ENCODE assay signal across 8 cellular contexts in genomic region chr13:21478881-21479808, GRCh38. TPM values are rescaled to one million over a fixed set of nuclear protein-coding genes. Genes with fewer than 3 reads are reported as not detected.
DNase-seq lines count a peak whose midpoint lies in the region; ATAC-seq and TF ChIP-seq lines count a peak whose summit lies in the region.

No MANE protein-coding gene starts in this region.

- ATAC-seq in central memory CD8-positive, alpha-beta T cell (replicated peaks; ENCODE audit: extremely low read depth, poor library complexity, severe bottlenecking), result no peak

- H3K9ac ChIP-seq in SU-DHL-6 (ENCODE audit: low read length), result no peak overlapping the region

- no peak overlapping the region for H3K27ac Mint-ChIP-seq in central memory CD8-positive, alpha-beta T cell (ENCODE audit: low read depth)

- H3K4me1 ChIP-seq in A673 (ENCODE audit: insufficient read depth, low read length, poor library complexity, severe bottlenecking), result peaks cover 30% of the 10 kb centered on the region

- H3K9me2 ChIP-seq in SU-DHL-6 (replicated peaks; ENCODE audit: insufficient read depth, low read length), result no peaks in the 10 kb centered on the region

- H3K9me3 Mint-ChIP-seq in central memory CD8-positive, alpha-beta T cell, result no peaks in the 10 kb centered on the region

- CTCF ChIA-PET in A673 (lab: Charles Lee), result no interaction called here

- H3K79me2 ChIP-seq in SU-DHL-6 (ENCODE audit: insufficient read depth, low read length), result no peaks in the 10 kb centered on the region

- no peaks in the 10 kb centered on the region for H4K20me1 ChIP-seq in SU-DHL-6 (ENCODE audit: low read depth, low read length)

- H3K4me1 Mint-ChIP-seq in central memory CD8-positive, alpha-beta T cell, result peaks cover 17% of the 10 kb centered on the region

- H3K9me3 ChIP-seq in A673 (ENCODE audit: low read depth, low read length, poor library complexity, severe bottlenecking) (no peaks in the 10 kb centered on the region), SU-DHL-6 (ENCODE audit: insufficient read depth, low read length) (no peaks in the 10 kb centered on the region)

- intact Hi-C loops in A673 (cut with micrococcal nuclease; ENCODE audit: unreplicated experiment), result loop anchor here (1.0 to 10.0 kb wide), 8 partner anchors 82 to 1294 kb away; no protein-coding TSS in a partner anchor

- DNase-seq in A673 (ENCODE audit: low spot score) (peak; percentile 89), GM10266 (ENCODE audit: extremely low spot score) (peak; percentile 46), NCI-H1105 treated with DMSO at 0.1 percent for 48 hours (lab: John Stamatoyannopoulos, UW) (peak; percentile 32), kidney glomerular epithelial cell (lab: John Stamatoyannopoulos, UW) (peak; percentile 63), HPDE6-E6E7 (ENCODE audit: extremely low spot score) (no peak)
- DNase-seq in central memory CD8-positive, alpha-beta T cell (ENCODE audit: low spot score in 2 of 2), result peak; percentile 25 to 51
- DNase-seq in stimulated activated CD8-positive, alpha-beta memory T cell treated with anti-CD3 and anti-CD28 coated beads, Interleukin-12 subunit alpha, Interleukin-12 subunit beta, amount 100 ng/mL, for 1 hour (ENCODE audit: low read depth), result peak; percentile 39

- H2AFZ ChIP-seq in SU-DHL-6 (ENCODE audit: low read depth, low read length, severe bottlenecking), result no peak overlapping the region

- peak overlapping the region; percentile 36 for H3K4me2 ChIP-seq in SU-DHL-6 (ENCODE audit: low read depth, low read length, poor library complexity, severe bottlenecking)

- no TSS peak for BruUV-seq in A673 (replicated peaks; lab: Mats Ljungman, UMichigan)

- H3K36me3 Mint-ChIP-seq in central memory CD8-positive, alpha-beta T cell (ENCODE audit: insufficient read depth), result peaks cover 2% of the 10 kb centered on the region

- H3K27me3 ChIP-seq in A673 (replicated peaks; ENCODE audit: insufficient read depth, low read depth, low read length, poor library complexity) (no peaks in the 10 kb centered on the region), SU-DHL-6 (ENCODE audit: low read length) (no peaks in the 10 kb centered on the region)

- H3K4me3 ChIP-seq in A673 (ENCODE audit: low read depth, low read length, poor library complexity, severe bottlenecking), result peak overlapping the region; percentile 5
- H3K4me3 ChIP-seq in SU-DHL-6 (ENCODE audit: insufficient read depth, low read length, poor library complexity, severe bottlenecking), result no peak overlapping the region

- no peak overlapping the region for H3K27ac ChIP-seq in A673 (ENCODE audit: low read depth, low read length, poor library complexity, severe bottlenecking)
- H3K27ac ChIP-seq in SU-DHL-6 (ENCODE audit: low read depth, low read length), result no peak overlapping the region

- POLR2A ChIA-PET in A673 (lab: Charles Lee; ENCODE audit: low non-redundant PET), result no interaction called here

- TF ChIP-seq CTCF in A673 (conservative IDR thresholded peaks at IDR 0.05; ENCODE audit: low read depth, low read length), result peak; percentile 61
- TF ChIP-seq CTCF in GM10266 (IDR thresholded peaks at IDR 0.05; ENCODE audit: control insufficient read depth, insufficient read depth, low read depth, missing control alignments), result peak; percentile 55
- TF ChIP-seq CTCF in SU-DHL-6 (IDR thresholded peaks at IDR 0.05; ENCODE audit: insufficient read depth, low read length, poor library complexity, severe bottlenecking), result no peak

- H3K27me3 Mint-ChIP-seq in central memory CD8-positive, alpha-beta T cell, result no peaks in the 10 kb centered on the region

- no peak overlapping the region for H3K4me3 Mint-ChIP-seq in central memory CD8-positive, alpha-beta T cell

- no peaks in the 10 kb centered on the region for H3K36me3 ChIP-seq in A673 (ENCODE audit: insufficient read depth, low read length, poor library complexity, severe bottlenecking)
- no peaks in the 10 kb centered on the region for H3K36me3 ChIP-seq in SU-DHL-6 (ENCODE audit: low read length)

- H3F3A ChIP-seq in SU-DHL-6 (ENCODE audit: insufficient read depth), result no peaks in the 10 kb centered on the region

RNA-seq across cellular contexts. Expression of gene ZDHHC20, which starts 20.0 kb away (rescaled TPM):
- 98.9 and 110 TPM in 2 replicates for total RNA-seq in A673 (2021)
